1 cellular context compared by ENCODE assay signal in genomic region chr2:240996161-240996833, GRCh38.
A peak's percentile ranks its signal among the peaks of the same experiment; 100 is the strongest.
TF ChIP-seq lines count a peak whose summit lies in the region.

No MANE protein-coding gene starts in this region.

TF ChIP-seq in HepG2, 621 proteins besides CTCF, POLR2A, EP300 and RAD21 (continued from another document):
- 0 out of 2 replicates have a peak, but pooled peaks have one; percentile 19 for TF ChIP-seq HNF1B (CRISPR knock-in tag; IDR thresholded peaks at IDR 0.05)
- no peak for TF ChIP-seq ZBTB37 (CRISPR knock-in tag; IDR thresholded peaks at IDR 0.05)
- peak; percentile 93 for TF ChIP-seq ZNF768 (CRISPR knock-in tag; IDR thresholded peaks at IDR 0.05)
- 0 out of 2 replicates have a peak, but pooled peaks have one; percentile 5 for TF ChIP-seq ZFX (CRISPR knock-in tag; IDR thresholded peaks at IDR 0.05; ENCODE audit: low read depth)
- TF ChIP-seq ZNF501 (CRISPR knock-in tag; IDR thresholded peaks at IDR 0.05), result 0 out of 2 replicates have a peak, but pooled peaks have one; percentile 8
- TF ChIP-seq ZNF598 (CRISPR knock-in tag; IDR thresholded peaks at IDR 0.05; ENCODE audit: borderline replicate concordance), result peak; percentile 54; the same call in 1 of the 2 replicates
TF ChIP-seq in HepG2: peak in this region for 6.
